In genomic region chr9:138077126-138077525, GRCh38 we compare ENCODE assay signal across 14 cellular contexts.
"Had no signal": no experiment of that assay in that cellular context is flagged by ENCODE, and none has a peak within 500 bp of the region (broad histone marks: within the 10 kb centered on the region; RNA-seq: fewer than 3 reads in every experiment).

No MANE protein-coding gene starts in this region.

- DNase-seq: activated CD4-positive, alpha-beta T cell treated with anti-CD3 and anti-CD28 coated beads for 48 hours; activated naive CD8-positive, alpha-beta T cell treated with anti-CD3 and anti-CD28 coated beads, Interleukin-2, amount 10 ng/mL, durations not matched to agents 7 days and 5 days; activated T-cell treated with anti-CD3 and anti-CD28 coated beads, Interleukin-2, amount 50 U/mL, for 4 hours; anterior cingulate cortex; foreskin melanocyte; mesenchymal stem cell; ovary had no signal

- H3K4me3 Mint-ChIP-seq: activated naive CD8-positive, alpha-beta T cell treated with anti-CD3 and anti-CD28 coated beads, Interleukin-2, amount 10 ng/mL, durations not matched to agents 7 days and 5 days; activated T-cell treated with anti-CD3 and anti-CD28 coated beads, Interleukin-2, amount 50 U/mL, for 4 hours; stimulated activated memory B cell treated with anti-CD40 and anti-IgM and Interleukin-4, amounts not matched to agents 10 μg/mL and 1 μg/mL and 100 μg/mL, for 72 hours; T-cell had no signal

- H3K36me3 Mint-ChIP-seq: activated naive CD8-positive, alpha-beta T cell treated with anti-CD3 and anti-CD28 coated beads, Interleukin-2, amount 10 ng/mL, durations not matched to agents 7 days and 5 days; stimulated activated memory B cell treated with anti-CD40 and anti-IgM and Interleukin-4, amounts not matched to agents 10 μg/mL and 1 μg/mL and 100 μg/mL, for 72 hours; T-cell had no signal

- H3K4me1 ChIP-seq: heart left ventricle, left lung had no signal

- H3K36me3 ChIP-seq: heart left ventricle, left lung, ovary had no signal

- H3K27me3 ChIP-seq: ovary had no signal

- ATAC-seq: activated T-cell treated with anti-CD3 and anti-CD28 coated beads, Interleukin-2, amount 50 U/mL, for 4 hours; heart left ventricle; left lung; stimulated activated memory B cell treated with anti-CD40 and anti-IgM and Interleukin-4, amounts not matched to agents 10 μg/mL and 1 μg/mL and 100 μg/mL, for 72 hours; T-cell had no signal

- H3K27ac Mint-ChIP-seq: activated naive CD8-positive, alpha-beta T cell treated with anti-CD3 and anti-CD28 coated beads, Interleukin-2, amount 10 ng/mL, durations not matched to agents 7 days and 5 days; stimulated activated memory B cell treated with anti-CD40 and anti-IgM and Interleukin-4, amounts not matched to agents 10 μg/mL and 1 μg/mL and 100 μg/mL, for 72 hours; T-cell had no signal

- H3K27ac ChIP-seq: heart left ventricle, left lung, ovary, skin epidermis, VCaP had no signal

- H3K4me3 ChIP-seq: dorsolateral prefrontal cortex, heart left ventricle, left lung, ovary, skin epidermis had no signal

- H3K4me1 Mint-ChIP-seq: activated naive CD8-positive, alpha-beta T cell treated with anti-CD3 and anti-CD28 coated beads, Interleukin-2, amount 10 ng/mL, durations not matched to agents 7 days and 5 days; stimulated activated memory B cell treated with anti-CD40 and anti-IgM and Interleukin-4, amounts not matched to agents 10 μg/mL and 1 μg/mL and 100 μg/mL, for 72 hours; T-cell had no signal

- H3K9me3 Mint-ChIP-seq: activated naive CD8-positive, alpha-beta T cell treated with anti-CD3 and anti-CD28 coated beads, Interleukin-2, amount 10 ng/mL, durations not matched to agents 7 days and 5 days; activated T-cell treated with anti-CD3 and anti-CD28 coated beads, Interleukin-2, amount 50 U/mL, for 4 hours; stimulated activated memory B cell treated with anti-CD40 and anti-IgM and Interleukin-4, amounts not matched to agents 10 μg/mL and 1 μg/mL and 100 μg/mL, for 72 hours; T-cell had no signal
